ENCODE assay signal across 1 cellular context in the genomic region with DNA sequence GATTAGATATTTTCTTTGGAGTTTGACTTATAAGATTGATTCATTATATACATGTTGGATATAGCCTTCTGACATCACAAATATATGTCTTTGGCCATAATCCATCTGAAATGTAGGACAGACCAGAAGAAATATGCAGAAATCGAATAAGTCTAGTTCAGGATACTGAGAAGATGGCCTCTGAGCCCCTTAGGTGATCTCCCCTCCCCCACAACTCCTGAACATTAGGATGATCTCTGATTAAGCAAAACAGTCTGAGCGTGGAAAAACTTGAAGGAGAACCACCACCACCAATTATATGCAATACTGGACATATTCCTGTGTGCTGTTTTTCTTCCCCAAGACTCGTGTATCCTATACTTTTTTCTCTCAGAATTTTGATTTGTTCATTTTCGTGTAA.
TF ChIP-seq lines count a peak whose summit lies in the region.

No MANE protein-coding gene starts in this region.

TF ChIP-seq in SK-N-SH, 30 proteins besides CTCF, POLR2A, EP300 and RAD21 (continued from another document):
- TF ChIP-seq, protein P1, sequence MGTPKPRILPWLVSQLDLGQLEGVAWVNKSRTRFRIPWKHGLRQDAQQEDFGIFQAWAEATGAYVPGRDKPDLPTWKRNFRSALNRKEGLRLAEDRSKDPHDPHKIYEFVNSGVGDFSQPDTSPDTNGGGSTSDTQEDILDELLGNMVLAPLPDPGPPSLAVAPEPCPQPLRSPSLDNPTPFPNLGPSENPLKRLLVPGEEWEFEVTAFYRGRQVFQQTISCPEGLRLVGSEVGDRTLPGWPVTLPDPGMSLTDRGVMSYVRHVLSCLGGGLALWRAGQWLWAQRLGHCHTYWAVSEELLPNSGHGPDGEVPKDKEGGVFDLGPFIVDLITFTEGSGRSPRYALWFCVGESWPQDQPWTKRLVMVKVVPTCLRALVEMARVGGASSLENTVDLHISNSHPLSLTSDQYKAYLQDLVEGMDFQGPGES (IDR thresholded peaks at IDR 0.05; ENCODE audit: low read depth, low read length), result no peak
